Comparison of ENCODE assay signal across 14 cellular contexts in the genomic region with DNA sequence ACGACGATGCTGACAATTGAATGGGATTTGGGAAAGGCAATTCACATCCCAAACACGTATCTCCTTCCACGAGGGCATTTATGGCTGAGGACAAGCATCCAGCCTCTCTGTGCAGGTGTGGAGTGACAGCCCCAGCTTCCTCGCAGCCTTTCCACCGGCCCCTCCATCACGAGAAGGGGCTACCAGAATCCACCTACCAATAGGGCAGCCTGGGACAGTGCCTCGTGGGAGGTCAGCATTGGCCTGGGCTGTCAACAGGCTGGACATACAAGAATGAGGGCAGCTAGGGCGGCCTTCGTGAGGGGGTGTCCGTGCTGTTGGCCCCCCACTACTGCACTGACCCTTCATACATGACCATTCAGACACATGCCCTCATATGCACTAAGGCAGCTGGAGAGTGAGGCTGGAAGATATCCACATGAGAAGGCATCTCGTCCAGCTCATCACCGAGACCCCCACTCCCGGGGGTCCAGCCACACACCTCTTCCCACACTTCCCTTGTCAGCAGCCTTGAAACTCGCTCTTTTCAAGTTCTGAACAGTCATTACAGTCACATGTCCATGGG.
DNase-seq lines count a peak whose midpoint lies in the region; ATAC-seq and TF ChIP-seq lines count a peak whose summit lies in the region.
"Had no signal": no experiment of that assay in that cellular context is flagged by ENCODE, and none has a peak within 500 bp of the region (broad histone marks: within the 10 kb centered on the region; RNA-seq: fewer than 3 reads in every experiment).

No MANE protein-coding gene starts in this region.

- no peak overlapping the region for H3K4me3 Mint-ChIP-seq in chondrocyte (ENCODE audit: unreplicated experiment)
- H3K4me3 Mint-ChIP-seq: B cell, IgD-negative memory B cell had no signal

- no peak for ATAC-seq in left ventricle myocardium superior
- no peak for ATAC-seq in heart right ventricle
- ATAC-seq in aorta (ENCODE audit: low FRiP score) = no peak
- ATAC-seq in HG03520 (IDR thresholded peaks at IDR 0.05; ENCODE audit: unreplicated experiment) = no peak
- ATAC-seq: GM12878 had no signal

- H3K9ac ChIP-seq in neuronal stem cell (ENCODE audit: low read depth, low read length, poor library complexity) = no peak overlapping the region

- H3K4ac ChIP-seq in neuronal stem cell (ENCODE audit: low read length) = no peak overlapping the region

- peak overlapping the region; percentile 49 for H3K23ac ChIP-seq in neuronal stem cell (ENCODE audit: low read depth, low read length, poor library complexity)

- peak overlapping the region; percentile 77 for H2BK5ac ChIP-seq in neuronal stem cell (ENCODE audit: low read length)

- peak overlapping the region; percentile 82 for H2AK5ac ChIP-seq in neuronal stem cell (ENCODE audit: low read depth, low read length)

- no peak overlapping the region for H4K91ac ChIP-seq in neuronal stem cell (ENCODE audit: low read depth, low read length, poor library complexity)

- H2BK120ac ChIP-seq in neuronal stem cell (ENCODE audit: low read depth, low read length) = no peak overlapping the region

- H3K9me3 ChIP-seq in heart right ventricle (no peaks in the 10 kb centered on the region), neuronal stem cell (replicated peaks in 1 of 2; ENCODE audit: control insufficient read depth in 2 of 2, insufficient read depth in 1 of 2, low read depth in 1 of 2, low read length in 2 of 2) (no peaks in the 10 kb centered on the region), aorta (ENCODE audit: control insufficient read depth, low read length) (no peaks in the 10 kb centered on the region), stomach (no peaks in the 10 kb centered on the region)
- H3K9me3 ChIP-seq: HAP-1 had no signal

- H3K9me3 Mint-ChIP-seq in chondrocyte (ENCODE audit: low read depth) = no peaks in the 10 kb centered on the region
- H3K9me3 Mint-ChIP-seq: IgD-negative memory B cell had no signal

- H2BK15ac ChIP-seq in neuronal stem cell (ENCODE audit: low read length) = no peak overlapping the region

- no peak overlapping the region for H2AFZ ChIP-seq in neuronal stem cell (ENCODE audit: low read length)

- no peak overlapping the region for H3K27ac Mint-ChIP-seq in chondrocyte (ENCODE audit: unreplicated experiment)
- H3K27ac Mint-ChIP-seq: B cell, IgD-negative memory B cell had no signal

- TF ChIP-seq CTCF in heart right ventricle (IDR thresholded peaks at IDR 0.05) = no peak
- no peak for TF ChIP-seq CTCF in chondrocyte (IDR thresholded peaks at IDR 0.05)
- TF ChIP-seq CTCF in stomach (IDR thresholded peaks at IDR 0.05) = no peak

- no peak for TF ChIP-seq POLR2A in stomach (IDR thresholded peaks at IDR 0.05)

- DNase-seq in left ventricle myocardium superior (peak; percentile 4), heart right ventricle (no peak), chondrocyte (ENCODE audit: low spot score) (peak; percentile 40), neuronal stem cell (ENCODE audit: low spot score) (no peak), aorta (peak; percentile 23 to 73), 8988T (no peak), stomach (no peak)
- DNase-seq: DMS53, GOT3 had no signal

- no peaks in the 10 kb centered on the region for H3K79me1 ChIP-seq in neuronal stem cell (ENCODE audit: low read depth, low read length)

- intact Hi-C loops in left ventricle myocardium superior (cut with micrococcal nuclease) (no loop called here), heart right ventricle (cut with DNase I) (no loop called here), aorta (cut with DNase I) (no loop called here), stomach (cut with DNase I; ENCODE audit: low total_unique reads) (no loop called here)

- no peak for TF ChIP-seq EP300 in stomach (IDR thresholded peaks at IDR 0.05)

- H3K36me3 Mint-ChIP-seq in chondrocyte (ENCODE audit: low read depth) = no peaks in the 10 kb centered on the region

- H3K4me3 ChIP-seq in heart right ventricle = no peak overlapping the region
- H3K4me3 ChIP-seq in neuronal stem cell (ENCODE audit: low read length in 2 of 2) = peak overlapping the region in 1 of 2 donors; percentile 29
- no peak overlapping the region for H3K4me3 ChIP-seq in aorta (ENCODE audit: low read length in 2 of 2)
- no peak overlapping the region for H3K4me3 ChIP-seq in stomach
- H3K4me3 ChIP-seq: GM12878, HAP-1 had no signal

- peak overlapping the region; percentile 47 for H3K14ac ChIP-seq in neuronal stem cell (ENCODE audit: low read length)

- H3K4me1 Mint-ChIP-seq in chondrocyte (ENCODE audit: low read depth) = no peaks in the 10 kb centered on the region
- H3K4me1 Mint-ChIP-seq: B cell, IgD-negative memory B cell had no signal

- peaks cover 33% of the 10 kb centered on the region for H3K27me3 Mint-ChIP-seq in chondrocyte (ENCODE audit: low read depth)

- H3K18ac ChIP-seq in neuronal stem cell (ENCODE audit: low read length) = no peak overlapping the region

- no peak overlapping the region for H4K8ac ChIP-seq in neuronal stem cell (ENCODE audit: low read depth, low read length)

- H3K27ac ChIP-seq in heart right ventricle (no peak overlapping the region), neuronal stem cell (replicated peaks; ENCODE audit: low read length) (no peak overlapping the region), aorta (ENCODE audit: low read depth in 1 of 2, low read length in 2 of 2) (no peak overlapping the region), stomach (no peak overlapping the region)

- H3K27me3 ChIP-seq in heart right ventricle (peaks cover 0 to 47% (median 27%) of the 10 kb centered on the region in 7 donors), neuronal stem cell (ENCODE audit: control insufficient read depth in 3 of 3, insufficient read depth in 3 of 3, low read depth in 1 of 3, low read length in 3 of 3) (peaks cover 0 to 14% (median 0%) of the 10 kb centered on the region in 3 experiments), aorta (ENCODE audit: control insufficient read depth in 1 of 2, insufficient read depth in 2 of 2, low read length in 1 of 2) (no peaks in the 10 kb centered on the region), stomach (peaks cover 0 to 33% (median 5%) of the 10 kb centered on the region in 3 donors)

- 76 to 82% methylated on average over 15 of the region's 15 CpGs for WGBS in heart right ventricle, 2 donors
- no CpG with 5 or more reads among the region's 15 CpGs for WGBS in neuronal stem cell (ENCODE audit: extremely low coverage in 2 of 2, insufficient read length in 2 of 2, insufficient replicate concordance in 1 of 2), 2 donors
- WGBS in aorta, 2 donors = 83 to 84% methylated on average over 15 of the region's 15 CpGs
- WGBS in stomach, 5 donors = 68 to 84% (median 73%) methylated on average over 12 to 15 of the region's 15 CpGs

- H3K36me3 ChIP-seq in heart right ventricle (no peaks in the 10 kb centered on the region), neuronal stem cell (replicated peaks in 1 of 2; ENCODE audit: control insufficient read depth in 2 of 2, insufficient read depth in 2 of 2, low read length in 2 of 2) (no peaks in the 10 kb centered on the region), aorta (ENCODE audit: control insufficient read depth in 1 of 2, insufficient read depth in 2 of 2, low read length in 1 of 2) (no peaks in the 10 kb centered on the region), stomach (no peaks in the 10 kb centered on the region)
- H3K36me3 ChIP-seq: HAP-1 had no signal

- no peak overlapping the region for H2BK12ac ChIP-seq in neuronal stem cell (ENCODE audit: low read length)

- H3K4me2 ChIP-seq in neuronal stem cell (ENCODE audit: insufficient read depth, low read length, poor library complexity, severe bottlenecking) = no peak overlapping the region

- H3K4me1 ChIP-seq in heart right ventricle (no peaks in the 10 kb centered on the region), neuronal stem cell (ENCODE audit: control insufficient read depth in 2 of 2, insufficient read depth in 1 of 2, low read depth in 1 of 2, low read length in 2 of 2) (no peaks in the 10 kb centered on the region), aorta (ENCODE audit: control insufficient read depth in 1 of 2, insufficient read depth in 2 of 2, low read length in 2 of 2) (no peaks in the 10 kb centered on the region), stomach (no peaks in the 10 kb centered on the region)
- H3K4me1 ChIP-seq: HAP-1 had no signal

Comparison
In these comparisons a context has a peak if more than half of its experiments do, and no peak if none do; other contexts are left out.
1. DNase-seq: peak in left ventricle myocardium superior (single experiment), chondrocyte (single experiment) and aorta (2 of 2); none in heart right ventricle (0 of 2), neuronal stem cell (single experiment), 8988T (single experiment) and stomach (single experiment).